11 cellular contexts compared by ENCODE assay signal in genomic region chr3:30282052-30282708, GRCh38.
DNase-seq lines count a peak whose midpoint lies in the region; ATAC-seq and TF ChIP-seq lines count a peak whose summit lies in the region.
"Had no signal": no experiment of that assay in that cellular context is flagged by ENCODE, and none has a peak within 500 bp of the region (broad histone marks: within the 10 kb centered on the region; RNA-seq: fewer than 3 reads in every experiment).

No MANE protein-coding gene starts in this region.

- H4K5ac ChIP-seq in IMR-90 (ENCODE audit: low read depth, low read length) = no peak overlapping the region

- H3K4me3 Mint-ChIP-seq in activated naive CD8-positive, alpha-beta T cell treated with anti-CD3 and anti-CD28 coated beads, Interleukin-2, amount 50 U/mL, for 24 hours = no peak overlapping the region
- H3K4me3 Mint-ChIP-seq: activated naive CD4-positive, alpha-beta T cell treated with anti-CD3 and anti-CD28 coated beads, Interleukin-2, amount 10 ng/mL, durations not matched to agents 7 days and 5 days had no signal

- in situ Hi-C loops in IMR-90 (cut with MboI; ENCODE audit: low sequenced_read_pairs) = no loop called here

- no peaks in the 10 kb centered on the region for H3K27me3 Mint-ChIP-seq in activated naive CD8-positive, alpha-beta T cell treated with anti-CD3 and anti-CD28 coated beads, Interleukin-2, amount 50 U/mL, for 24 hours
- H3K27me3 Mint-ChIP-seq: activated naive CD4-positive, alpha-beta T cell treated with anti-CD3 and anti-CD28 coated beads, Interleukin-2, amount 10 ng/mL, durations not matched to agents 7 days and 5 days had no signal

- H3K4me3 ChIP-seq in IMR-90 (ENCODE audit: insufficient read depth, low read depth, low read length) (no peak overlapping the region), cardiac fibroblast (replicated peaks in 1 of 2; ENCODE audit: low read depth in 2 of 2, low read length in 2 of 2) (no peak overlapping the region)

- DNase-seq in AG08396 (ENCODE audit: low spot score) (peak; percentile 56), IMR-90 (peak; percentile 93), cardiac fibroblast (ENCODE audit: low read depth in 2 of 2) (peak; percentile 75 to 95), kidney glomerular epithelial cell (lab: John Stamatoyannopoulos, UW) (peak; percentile 97)
- DNase-seq in stimulated activated naive CD4-positive, alpha-beta T cell (lab: John Stamatoyannopoulos, UW) = no peak
- no peak for DNase-seq in activated naive CD8-positive, alpha-beta T cell treated with anti-CD3 and anti-CD28 coated beads, Interleukin-2, amount 50 U/mL, for 24 hours
- DNase-seq: activated naive CD4-positive, alpha-beta T cell treated with anti-CD3 and anti-CD28 coated beads, Interleukin-2, amount 10 ng/mL, durations not matched to agents 7 days and 5 days; NCI-H1092 treated with DMSO at 0.1 percent for 48 hours; stimulated activated naive CD4-positive, alpha-beta T cell treated with Interleukin-2 at 50 U/mL for 16 hours had no signal

- H3K56ac ChIP-seq in IMR-90 (ENCODE audit: extremely low read depth, insufficient read depth, low read length) = no peak overlapping the region

- no peak overlapping the region for H3K14ac ChIP-seq in IMR-90 (replicated peaks; ENCODE audit: low read depth, low read length)

- intact Hi-C loops in IMR-90 (cut with micrococcal nuclease) = no loop called here

- H3K4me1 ChIP-seq in IMR-90 (ENCODE audit: control insufficient read depth, insufficient read depth, low read length) = peaks cover 5% of the 10 kb centered on the region

- WGBS in IMR-90 (ENCODE audit: extremely low coverage in 2 of 2, insufficient read length in 1 of 2), 2 experiments = no CpG with 5 or more reads among the region's 3 CpGs

- H3K9me3 ChIP-seq in IMR-90 (ENCODE audit: control insufficient read depth, insufficient read depth, low read length) = no peaks in the 10 kb centered on the region

- no TSS peak for BruUV-seq in IMR-90 (replicated peaks; lab: Mats Ljungman, UMichigan)

- no peak overlapping the region for H2AFZ ChIP-seq in IMR-90 (replicated peaks; ENCODE audit: low read length, poor library complexity)

- dilution Hi-C loops in IMR-90 (cut with HindIII; ENCODE audit: low sequenced_read_pairs, unreplicated experiment) = no loop called here

- H3K4ac ChIP-seq in IMR-90 (ENCODE audit: low read depth, low read length) = no peak overlapping the region

- no peak overlapping the region for H2AK9ac ChIP-seq in IMR-90 (replicated peaks; ENCODE audit: low read depth, low read length, poor library complexity)

- no peaks in the 10 kb centered on the region for H3K79me1 ChIP-seq in IMR-90 (ENCODE audit: low read depth in 1 of 2, low read length in 2 of 2)

- H3K27ac ChIP-seq in IMR-90 (ENCODE audit: insufficient read depth, low read length) = no peak overlapping the region

- peaks cover 14% of the 10 kb centered on the region for H3K4me1 Mint-ChIP-seq in activated naive CD8-positive, alpha-beta T cell treated with anti-CD3 and anti-CD28 coated beads, Interleukin-2, amount 50 U/mL, for 24 hours
- H3K4me1 Mint-ChIP-seq: activated naive CD4-positive, alpha-beta T cell treated with anti-CD3 and anti-CD28 coated beads, Interleukin-2, amount 10 ng/mL, durations not matched to agents 7 days and 5 days had no signal

- peaks cover 14% of the 10 kb centered on the region for H3K9me3 Mint-ChIP-seq in activated naive CD8-positive, alpha-beta T cell treated with anti-CD3 and anti-CD28 coated beads, Interleukin-2, amount 50 U/mL, for 24 hours

- no peak overlapping the region for H3K9ac ChIP-seq in IMR-90 (ENCODE audit: low read depth, low read length)

- no peaks in the 10 kb centered on the region for H3K9me1 ChIP-seq in IMR-90 (ENCODE audit: insufficient read depth, low read length)

- TF ChIP-seq POLR2A in IMR-90 (IDR thresholded peaks at IDR 0.05; ENCODE audit: low read depth, low read length) (no peak), GM18505 (IDR thresholded peaks at IDR 0.05; ENCODE audit: borderline replicate concordance, extremely low read depth, insufficient read depth, insufficient read length) (no peak)

- H3K4me2 ChIP-seq in IMR-90 (ENCODE audit: low read depth, low read length) = no peak overlapping the region

- no peak overlapping the region for H4K8ac ChIP-seq in IMR-90 (ENCODE audit: low read depth in 2 of 2, low read length in 2 of 2)

- H3K36me3 Mint-ChIP-seq in activated naive CD8-positive, alpha-beta T cell treated with anti-CD3 and anti-CD28 coated beads, Interleukin-2, amount 50 U/mL, for 24 hours (ENCODE audit: low read depth) = no peaks in the 10 kb centered on the region
- H3K36me3 Mint-ChIP-seq: activated naive CD4-positive, alpha-beta T cell treated with anti-CD3 and anti-CD28 coated beads, Interleukin-2, amount 10 ng/mL, durations not matched to agents 7 days and 5 days had no signal

- H2BK15ac ChIP-seq in IMR-90 (ENCODE audit: low read depth, low read length) = no peak overlapping the region; the same call in 2 of the 3 replicates

- H3K18ac ChIP-seq in IMR-90 (ENCODE audit: low read depth, low read length) = no peak overlapping the region

- no peaks in the 10 kb centered on the region for H4K20me1 ChIP-seq in IMR-90 (ENCODE audit: insufficient read depth, low read length)

- H3K36me3 ChIP-seq in IMR-90 (ENCODE audit: control insufficient read depth, insufficient read depth, low read length) = no peaks in the 10 kb centered on the region

- H3K27ac Mint-ChIP-seq in activated naive CD8-positive, alpha-beta T cell treated with anti-CD3 and anti-CD28 coated beads, Interleukin-2, amount 50 U/mL, for 24 hours = no peak overlapping the region
- H3K27ac Mint-ChIP-seq: activated naive CD4-positive, alpha-beta T cell treated with anti-CD3 and anti-CD28 coated beads, Interleukin-2, amount 10 ng/mL, durations not matched to agents 7 days and 5 days had no signal

- 0 out of 2 replicates have a peak overlapping the region, but pooled peaks have one; percentile 5 for H2BK120ac ChIP-seq in IMR-90 (ENCODE audit: low read depth, low read length)

- peak; percentile 90 for ATAC-seq in IMR-90 (ENCODE audit: low read depth)
- no peak for ATAC-seq in GM18505 (IDR thresholded peaks at IDR 0.05; ENCODE audit: unreplicated experiment)
- ATAC-seq in GM18519 (IDR thresholded peaks at IDR 0.05; ENCODE audit: low FRiP score, unreplicated experiment) = no peak
- ATAC-seq in activated naive CD8-positive, alpha-beta T cell treated with anti-CD3 and anti-CD28 coated beads, Interleukin-2, amount 50 U/mL, for 24 hours = no peak

- TF ChIP-seq RAD21 in IMR-90 (IDR thresholded peaks at IDR 0.05; ENCODE audit: low read length) = peak; percentile 12; the same call in 1 of the 2 replicates

- H3K23ac ChIP-seq in IMR-90 (ENCODE audit: low read depth, low read length) = no peak overlapping the region

- no peak overlapping the region for H2BK5ac ChIP-seq in IMR-90 (ENCODE audit: low read depth, low read length, poor library complexity, severe bottlenecking)

- CTCF ChIA-PET in IMR-90 (lab: Yijun Ruan, JAX) = interaction anchor here (0.9 kb wide), 1 partner anchor 10 kb away, joined by 3 read pairs; no protein-coding TSS in a partner anchor

- no peak; the same call in 1 of the 2 replicates for TF ChIP-seq CTCF in IMR-90 (conservative IDR thresholded peaks at IDR 0.05; ENCODE audit: low read depth, low read length)
- TF ChIP-seq CTCF in cardiac fibroblast (IDR thresholded peaks at IDR 0.05; ENCODE audit: low read depth, low read length) = no peak

- no peak overlapping the region for H2AK5ac ChIP-seq in IMR-90 (ENCODE audit: low read depth, low read length)

- no peaks in the 10 kb centered on the region for H3K27me3 ChIP-seq in IMR-90 (ENCODE audit: control insufficient read depth, insufficient read depth, low read length)

- H4K91ac ChIP-seq in IMR-90 (ENCODE audit: insufficient read depth, low read depth, low read length) = no peak overlapping the region

- peak overlapping the region; percentile 79; the same call in 1 of the 2 replicates for H2BK20ac ChIP-seq in IMR-90 (ENCODE audit: low read depth, low read length)

- POLR2A ChIA-PET in IMR-90 (lab: Charles Lee; ENCODE audit: unreplicated experiment) = no interaction called here

TF ChIP-seq in IMR-90, 13 proteins besides CTCF, POLR2A, EP300 and RAD21:
- TF ChIP-seq CEBPB (IDR thresholded peaks at IDR 0.05; ENCODE audit: low read depth, low read length) = no peak
- peak; percentile 63 for TF ChIP-seq MAFK (IDR thresholded peaks at IDR 0.05; ENCODE audit: low read depth, low read length)
- TF ChIP-seq MAZ (IDR thresholded peaks at IDR 0.05; ENCODE audit: borderline replicate concordance, low read depth, low read length) = no peak
- peak; percentile 80 for TF ChIP-seq FOS (IDR thresholded peaks at IDR 0.05; ENCODE audit: low read depth, low read length)
TF ChIP-seq in IMR-90: peak in this region for 2.

Comparison
In these comparisons a context has a peak if more than half of its experiments do, and no peak if none do; other contexts are left out.
1. DNase-seq: peak in AG08396 (single experiment), IMR-90 (single experiment), cardiac fibroblast (2 of 2) and kidney glomerular epithelial cell (single experiment); none in stimulated activated naive CD4-positive, alpha-beta T cell (0 of 6) and activated naive CD8-positive, alpha-beta T cell treated with anti-CD3 and anti-CD28 coated beads, Interleukin-2, amount 50 U/mL, for 24 hours (single experiment).